Comparison of ENCODE assay signal across 28 cellular contexts in the genomic region with DNA sequence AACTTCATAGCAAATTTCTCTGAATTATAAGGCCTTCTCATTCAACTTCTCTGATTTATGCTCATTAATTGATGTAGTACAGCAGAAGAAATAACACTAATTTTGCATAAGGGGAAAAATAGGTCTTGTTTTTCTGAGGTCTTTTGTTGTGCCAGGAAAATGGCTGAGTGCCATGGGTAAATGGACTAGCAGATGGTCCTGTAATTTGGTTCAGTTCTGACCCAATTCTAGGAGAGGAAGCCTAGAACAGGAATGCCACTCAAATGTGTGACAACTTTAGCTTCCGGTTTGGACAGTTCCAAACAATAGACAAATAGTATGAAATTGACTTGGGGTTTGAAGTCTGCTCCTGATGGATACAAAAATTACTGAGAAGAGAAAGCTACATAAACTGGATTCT. TPM values are rescaled to one million over a fixed set of nuclear protein-coding genes. Genes with fewer than 3 reads are reported as not detected.
"Had no signal": no experiment of that assay in that cellular context is flagged by ENCODE, and none has a peak within 500 bp of the region (broad histone marks: within the 10 kb centered on the region; RNA-seq: fewer than 3 reads in every experiment).

No MANE protein-coding gene starts in this region.

- H3K36me3 Mint-ChIP-seq: naive thymus-derived CD8-positive, alpha-beta T cell; natural killer cell treated with Interleukin-12 subunit alpha and Interleukin-12 subunit beta and Interleukin-15 and Interleukin-18, amount 100 ng/mL, for 72 hours; stimulated activated effector memory CD8-positive, alpha-beta T cell treated with anti-CD3 and anti-CD28 coated beads, Interleukin-12 subunit alpha, Interleukin-12 subunit beta, amount 100 ng/mL, for 72 hours; stimulated activated naive B cell treated with anti-CD40 and anti-IgM and Interleukin-4, amounts not matched to agents 10 μg/mL and 1 μg/mL and 100 μg/mL, for 72 hours; type B pancreatic cell had no signal

- H3K9me3 Mint-ChIP-seq: naive thymus-derived CD8-positive, alpha-beta T cell; natural killer cell treated with Interleukin-12 subunit alpha and Interleukin-12 subunit beta and Interleukin-15 and Interleukin-18, amount 100 ng/mL, for 72 hours; neural crest cell; stimulated activated effector memory CD8-positive, alpha-beta T cell treated with anti-CD3 and anti-CD28 coated beads, Interleukin-12 subunit alpha, Interleukin-12 subunit beta, amount 100 ng/mL, for 72 hours; stimulated activated naive B cell treated with anti-CD40 and anti-IgM and Interleukin-4, amounts not matched to agents 10 μg/mL and 1 μg/mL and 100 μg/mL, for 72 hours; stimulated activated naive CD8-positive, alpha-beta T cell treated with anti-CD3 and anti-CD28 coated beads, Interleukin-15, Interleukin-2, amounts not matched to agents 100 ng/mL and 50 ng/mL, for 24 hours; type B pancreatic cell had no signal

- H3K4me1 Mint-ChIP-seq: naive thymus-derived CD8-positive, alpha-beta T cell; nephron progenitor cell; neural crest cell; stimulated activated effector memory CD8-positive, alpha-beta T cell treated with anti-CD3 and anti-CD28 coated beads, Interleukin-12 subunit alpha, Interleukin-12 subunit beta, amount 100 ng/mL, for 72 hours had no signal

- DNase-seq: naive thymus-derived CD8-positive, alpha-beta T cell; nephron progenitor cell; nucleus accumbens; ovary; posterior cingulate gyrus; psoas muscle; right cardiac atrium; right lobe of liver; sigmoid colon; small intestine; stimulated activated CD4-positive, alpha-beta T cell treated with anti-CD3 and anti-CD28 coated beads, Interleukin-15, amount 100 ng/mL, for 24 hours; stimulated activated CD4-positive, alpha-beta T cell treated with anti-CD3 and anti-CD28 coated beads, Interleukin-2, amount 100 ng/mL, for 24 hours; stimulated activated CD4-positive, alpha-beta T cell treated with anti-CD3 and anti-CD28 coated beads, Interleukin-2, amount 100 ng/mL, for 48 hours; stimulated activated CD4-positive, alpha-beta T cell treated with anti-CD3 and anti-CD28 coated beads, Interleukin-4, amount 100 ng/mL, for 24 hours; stimulated activated naive B cell treated with anti-CD40 and anti-IgM and Interleukin-4, amounts not matched to agents 10 μg/mL and 1 μg/mL and 100 μg/mL, for 72 hours; stimulated activated naive CD4-positive, alpha-beta T cell treated with Interleukin-2 at 50 U/mL for 16 hours; stomach; thyroid gland; transverse colon; upper lobe of right lung; uterus had no signal

- H3K27ac Mint-ChIP-seq: naive thymus-derived CD8-positive, alpha-beta T cell; natural killer cell treated with Interleukin-12 subunit alpha and Interleukin-12 subunit beta and Interleukin-15 and Interleukin-18, amount 100 ng/mL, for 72 hours; nephron progenitor cell; progenitor cell of endocrine pancreas; stimulated activated effector memory CD8-positive, alpha-beta T cell treated with anti-CD3 and anti-CD28 coated beads, Interleukin-12 subunit alpha, Interleukin-12 subunit beta, amount 100 ng/mL, for 72 hours; stimulated activated naive B cell treated with anti-CD40 and anti-IgM and Interleukin-4, amounts not matched to agents 10 μg/mL and 1 μg/mL and 100 μg/mL, for 72 hours; stimulated activated naive CD8-positive, alpha-beta T cell treated with anti-CD3 and anti-CD28 coated beads, Interleukin-15, Interleukin-2, amounts not matched to agents 100 ng/mL and 50 ng/mL, for 24 hours; type B pancreatic cell had no signal

- H3K27me3 Mint-ChIP-seq: naive thymus-derived CD8-positive, alpha-beta T cell; stimulated activated naive CD8-positive, alpha-beta T cell treated with anti-CD3 and anti-CD28 coated beads, Interleukin-15, Interleukin-2, amounts not matched to agents 100 ng/mL and 50 ng/mL, for 24 hours; type B pancreatic cell had no signal

- ATAC-seq: naive thymus-derived CD8-positive, alpha-beta T cell; natural killer cell treated with Interleukin-12 subunit alpha and Interleukin-12 subunit beta and Interleukin-15 and Interleukin-18, amount 100 ng/mL, for 72 hours; psoas muscle; right cardiac atrium; right lobe of liver; stimulated activated effector memory CD8-positive, alpha-beta T cell treated with anti-CD3 and anti-CD28 coated beads, Interleukin-12 subunit alpha, Interleukin-12 subunit beta, amount 100 ng/mL, for 72 hours; stimulated activated naive B cell treated with anti-CD40 and anti-IgM and Interleukin-4, amounts not matched to agents 10 μg/mL and 1 μg/mL and 100 μg/mL, for 72 hours; upper lobe of right lung had no signal

- H3K4me3 Mint-ChIP-seq: naive thymus-derived CD8-positive, alpha-beta T cell; natural killer cell treated with Interleukin-12 subunit alpha and Interleukin-12 subunit beta and Interleukin-15 and Interleukin-18, amount 100 ng/mL, for 72 hours; nephron progenitor cell; neural crest cell; stimulated activated effector memory CD8-positive, alpha-beta T cell treated with anti-CD3 and anti-CD28 coated beads, Interleukin-12 subunit alpha, Interleukin-12 subunit beta, amount 100 ng/mL, for 72 hours; stimulated activated naive B cell treated with anti-CD40 and anti-IgM and Interleukin-4, amounts not matched to agents 10 μg/mL and 1 μg/mL and 100 μg/mL, for 72 hours; stimulated activated naive CD8-positive, alpha-beta T cell treated with anti-CD3 and anti-CD28 coated beads, Interleukin-15, Interleukin-2, amounts not matched to agents 100 ng/mL and 50 ng/mL, for 24 hours; type B pancreatic cell had no signal

RNA-seq across cellular contexts. Expression of gene PLP1, which starts 49.2 kb away (rescaled TPM):
- total RNA-seq: naive thymus-derived CD8-positive, alpha-beta T cell; natural killer cell treated with Interleukin-12 subunit alpha and Interleukin-12 subunit beta and Interleukin-15 and Interleukin-18, amount 100 ng/mL, for 72 hours; renal cortical epithelial cell; upper lobe of right lung had no signal
